27 cellular contexts compared by ENCODE assay signal in the genomic region with DNA sequence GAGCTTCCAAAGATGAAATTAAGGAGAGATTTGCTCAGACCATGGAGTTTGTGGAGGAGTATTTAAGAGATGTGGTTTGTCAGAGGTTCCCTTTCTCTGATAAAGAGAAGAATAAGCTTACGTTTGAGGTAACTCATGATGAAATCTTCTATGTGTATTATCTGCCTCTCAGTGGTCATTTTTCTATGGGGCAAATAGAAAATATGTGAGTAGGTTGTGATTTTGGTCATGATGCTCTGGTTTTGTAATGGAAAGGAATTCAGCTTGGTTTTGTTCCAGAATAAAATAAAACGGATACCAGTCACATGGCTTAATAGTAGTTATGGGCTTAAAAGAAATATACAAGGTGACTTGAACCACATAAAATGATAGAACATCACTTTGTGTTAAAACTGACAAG.
A peak's percentile ranks its signal among the peaks of the same experiment; 100 is the strongest.
DNase-seq lines count a peak whose midpoint lies in the region; ATAC-seq, FAIRE-seq and TF ChIP-seq lines count a peak whose summit lies in the region.
"Had no signal": no experiment of that assay in that cellular context is flagged by ENCODE, and none has a peak within 500 bp of the region (broad histone marks: within the 10 kb centered on the region; RNA-seq: fewer than 3 reads in every experiment).

No MANE protein-coding gene starts in this region.

- TSS peak; percentile 18 for BruUV-seq in K562 (replicated peaks; lab: Mats Ljungman, UMichigan)

- no peaks in the 10 kb centered on the region for H3K9me1 ChIP-seq in K562 (ENCODE audit: control insufficient read depth, insufficient read depth, low read length)

- H2AFZ ChIP-seq in K562 (ENCODE audit: low read depth, low read length) = no peak overlapping the region

- DNase-seq in GM03348 (ENCODE audit: low spot score) (peak; percentile 69), K562 (ENCODE audit: extremely low read depth in 1 of 4, low spot score in 3 of 4) (no peak), fibroblast of the aortic adventitia (ENCODE audit: low read depth) (peak; percentile 75), stromal cell of bone marrow (ENCODE audit: low read depth) (peak; percentile 13), D721Med (ENCODE audit: insufficient read length, low spot score) (no peak), type B pancreatic cell (ENCODE audit: extremely low spot score, unreplicated experiment) (no peak), SIG-M5 treated with dmso at 0.1 percent for 504 hours (lab: John Stamatoyannopoulos, UW; ENCODE audit: unreplicated experiment) (no peak)
- DNase-seq: activated CD4-positive, alpha-beta T cell treated with anti-CD3 and anti-CD28 coated beads for 1 hour; activated naive CD4-positive, alpha-beta T cell treated with anti-CD3 and anti-CD28 coated beads for 36 hours; activated T-cell treated with anti-CD3 and anti-CD28 coated beads, Interleukin-2, amount 50 U/mL, for 4 hours; anterior cingulate cortex; C1 segment of cervical spinal cord; Calu3; effector memory CD8-positive, alpha-beta T cell; GOT3; heart left ventricle; left lung; midbrain; NCI-H1105; NCI-H2081 treated with DMSO at 0.1 percent for 48 hours; NCI-H510A; NK-92 treated with Interleukin-12 subunit alpha and Interleukin-12 subunit beta, amount 100 ng/mL, for 24 hours; SHP77 treated with DMSO at 0.1 percent for 48 hours; stimulated activated CD4-positive, alpha-beta T cell treated with anti-CD3 and anti-CD28 coated beads, Interleukin-2, amount 100 ng/mL, for 48 hours; stimulated activated naive CD4-positive, alpha-beta T cell had no signal

- CTCF ChIA-PET in K562 (lab: Yijun Ruan, JAX; ENCODE audit: low intra/inter-chr PET ratio) = interaction anchor here (0.7 kb wide), 1 partner anchor 37 kb away, joined by 3 read pairs; no protein-coding TSS in a partner anchor

- no peaks in the 10 kb centered on the region for H4K20me1 ChIP-seq in K562 (replicated peaks; ENCODE audit: control insufficient read depth, insufficient read depth, low read length)

- H3K4me1 Mint-ChIP-seq in type B pancreatic cell (ENCODE audit: unreplicated experiment) = no peaks in the 10 kb centered on the region

- H3K27me3 ChIP-seq in K562 (ENCODE audit: control insufficient read depth in 2 of 2, insufficient read depth in 2 of 2, low read length in 2 of 2) = no peaks in the 10 kb centered on the region
- H3K27me3 ChIP-seq: heart left ventricle, left lung had no signal

- intact Hi-C loops in K562 (cut with micrococcal nuclease) = no loop called here

- FAIRE-seq in K562 (lab: Jason Lieb, UNC) = no peak
- no peak for FAIRE-seq in D721Med (lab: Jason Lieb, UNC)
- FAIRE-seq: TTC549 had no signal

- H3K4me3 ChIP-seq in K562 (no peak overlapping the region), fibroblast of the aortic adventitia (ENCODE audit: low read depth, low read length) (no peak overlapping the region)
- H3K4me3 ChIP-seq: heart left ventricle, left lung had no signal

- TF ChIP-seq POLR2A in K562 (conservative IDR thresholded peaks at IDR 0.05) = no peak

- no peak overlapping the region for H3K9ac ChIP-seq in K562 (ENCODE audit: insufficient read depth in 1 of 2, low read depth in 2 of 2, low read length in 2 of 2)

- TF ChIP-seq EP300 in K562 (IDR thresholded peaks at IDR 0.05; ENCODE audit: low read length) = no peak

- POLR2A ChIA-PET in K562 (lab: Yijun Ruan, JAX) = interaction anchor here (1.2 to 1.4 kb wide), 3 partner anchors 9 to 323 kb away, joined by 3 to 4 read pairs (median 3); no protein-coding TSS in a partner anchor

- no peaks in the 10 kb centered on the region for H3K9me3 Mint-ChIP-seq in type B pancreatic cell
- H3K9me3 Mint-ChIP-seq: activated naive CD4-positive, alpha-beta T cell treated with anti-CD3 and anti-CD28 coated beads for 36 hours; activated T-cell treated with anti-CD3 and anti-CD28 coated beads, Interleukin-2, amount 50 U/mL, for 4 hours; effector memory CD8-positive, alpha-beta T cell had no signal

- no peak overlapping the region for H3K4me3 Mint-ChIP-seq in type B pancreatic cell
- H3K4me3 Mint-ChIP-seq: activated naive CD4-positive, alpha-beta T cell treated with anti-CD3 and anti-CD28 coated beads for 36 hours; activated T-cell treated with anti-CD3 and anti-CD28 coated beads, Interleukin-2, amount 50 U/mL, for 4 hours; effector memory CD8-positive, alpha-beta T cell had no signal

- no peaks in the 10 kb centered on the region for H3K4me1 ChIP-seq in K562 (replicated peaks in 1 of 2; ENCODE audit: control insufficient read depth in 2 of 2, insufficient read depth in 2 of 2, low read length in 2 of 2)
- H3K4me1 ChIP-seq: left lung had no signal

- H3K36me3 ChIP-seq in K562 (ENCODE audit: control insufficient read depth, insufficient read depth, low read length) = peaks cover 18% of the 10 kb centered on the region; the same call in 2 of the 3 replicates

- no peak for TF ChIP-seq CTCF in K562 (IDR thresholded peaks at IDR 0.05 in 2 of 3, conservative IDR thresholded peaks at IDR 0.05 in 1 of 3; ENCODE audit: insufficient read depth in 2 of 3, low read depth in 1 of 3, low read length in 3 of 3)
- TF ChIP-seq CTCF in fibroblast of the aortic adventitia (IDR thresholded peaks at IDR 0.05; ENCODE audit: insufficient read depth, low read length) = no peak
- no peak for TF ChIP-seq CTCF in D721Med (IDR thresholded peaks at IDR 0.05; ENCODE audit: insufficient read depth, missing control alignments)
- no peak for TF ChIP-seq CTCF in type B pancreatic cell (conservative IDR thresholded peaks at IDR 0.05)

- H3K4me2 ChIP-seq in K562 (ENCODE audit: insufficient read depth, low read length) = no peak overlapping the region

- TF ChIP-seq RAD21 in K562 (CRISPR knock-in tag; conservative IDR thresholded peaks at IDR 0.05 in 1 of 2, IDR thresholded peaks at IDR 0.05 in 1 of 2) = no peak

- no peak for ATAC-seq in K562
- ATAC-seq: activated T-cell treated with anti-CD3 and anti-CD28 coated beads, Interleukin-2, amount 50 U/mL, for 4 hours; effector memory CD8-positive, alpha-beta T cell; esophagus mucosa; heart left ventricle; left lung had no signal

- H3K79me2 ChIP-seq in K562 (ENCODE audit: control insufficient read depth, insufficient read depth, low read length) = no peaks in the 10 kb centered on the region

- H3K36me3 Mint-ChIP-seq in type B pancreatic cell = peaks cover 16% of the 10 kb centered on the region

- no peak overlapping the region for H3K27ac ChIP-seq in K562 (ENCODE audit: extremely low read depth, low read depth, low read length)
- H3K27ac ChIP-seq: heart left ventricle, left lung had no signal

- H3K27ac Mint-ChIP-seq in type B pancreatic cell = no peak overlapping the region
- H3K27ac Mint-ChIP-seq: activated naive CD4-positive, alpha-beta T cell treated with anti-CD3 and anti-CD28 coated beads for 36 hours; effector memory CD8-positive, alpha-beta T cell had no signal

- H3K27me3 Mint-ChIP-seq in type B pancreatic cell = no peaks in the 10 kb centered on the region
- H3K27me3 Mint-ChIP-seq: effector memory CD8-positive, alpha-beta T cell had no signal

- in situ Hi-C loops in K562 (cut with MboI) = no loop called here

- no peaks in the 10 kb centered on the region for H3K9me3 ChIP-seq in K562 (replicated peaks; ENCODE audit: control insufficient read depth, insufficient read depth, low read depth, low read length)
- H3K9me3 ChIP-seq: heart left ventricle, left lung had no signal

- WGBS in K562 (ENCODE audit: insufficient coverage, low coverage, missing lambda C conversion rate) = 49% methylated on average over 2 of the region's 2 CpGs

TF ChIP-seq in K562, 482 proteins besides CTCF, POLR2A, EP300 and RAD21 (continues in another document):
- TF ChIP-seq ZBTB8A (IDR thresholded peaks at IDR 0.05; ENCODE audit: partially characterized antibody) (no peak), XRCC4 (IDR thresholded peaks at IDR 0.05; ENCODE audit: extremely low read depth, insufficient read depth, insufficient read length) (no peak), PHB (CRISPR knock-in tag; IDR thresholded peaks at IDR 0.05) (no peak), BMI1 (IDR thresholded peaks at IDR 0.05; ENCODE audit: low read length) (no peak)
- TF ChIP-seq, protein P1, sequence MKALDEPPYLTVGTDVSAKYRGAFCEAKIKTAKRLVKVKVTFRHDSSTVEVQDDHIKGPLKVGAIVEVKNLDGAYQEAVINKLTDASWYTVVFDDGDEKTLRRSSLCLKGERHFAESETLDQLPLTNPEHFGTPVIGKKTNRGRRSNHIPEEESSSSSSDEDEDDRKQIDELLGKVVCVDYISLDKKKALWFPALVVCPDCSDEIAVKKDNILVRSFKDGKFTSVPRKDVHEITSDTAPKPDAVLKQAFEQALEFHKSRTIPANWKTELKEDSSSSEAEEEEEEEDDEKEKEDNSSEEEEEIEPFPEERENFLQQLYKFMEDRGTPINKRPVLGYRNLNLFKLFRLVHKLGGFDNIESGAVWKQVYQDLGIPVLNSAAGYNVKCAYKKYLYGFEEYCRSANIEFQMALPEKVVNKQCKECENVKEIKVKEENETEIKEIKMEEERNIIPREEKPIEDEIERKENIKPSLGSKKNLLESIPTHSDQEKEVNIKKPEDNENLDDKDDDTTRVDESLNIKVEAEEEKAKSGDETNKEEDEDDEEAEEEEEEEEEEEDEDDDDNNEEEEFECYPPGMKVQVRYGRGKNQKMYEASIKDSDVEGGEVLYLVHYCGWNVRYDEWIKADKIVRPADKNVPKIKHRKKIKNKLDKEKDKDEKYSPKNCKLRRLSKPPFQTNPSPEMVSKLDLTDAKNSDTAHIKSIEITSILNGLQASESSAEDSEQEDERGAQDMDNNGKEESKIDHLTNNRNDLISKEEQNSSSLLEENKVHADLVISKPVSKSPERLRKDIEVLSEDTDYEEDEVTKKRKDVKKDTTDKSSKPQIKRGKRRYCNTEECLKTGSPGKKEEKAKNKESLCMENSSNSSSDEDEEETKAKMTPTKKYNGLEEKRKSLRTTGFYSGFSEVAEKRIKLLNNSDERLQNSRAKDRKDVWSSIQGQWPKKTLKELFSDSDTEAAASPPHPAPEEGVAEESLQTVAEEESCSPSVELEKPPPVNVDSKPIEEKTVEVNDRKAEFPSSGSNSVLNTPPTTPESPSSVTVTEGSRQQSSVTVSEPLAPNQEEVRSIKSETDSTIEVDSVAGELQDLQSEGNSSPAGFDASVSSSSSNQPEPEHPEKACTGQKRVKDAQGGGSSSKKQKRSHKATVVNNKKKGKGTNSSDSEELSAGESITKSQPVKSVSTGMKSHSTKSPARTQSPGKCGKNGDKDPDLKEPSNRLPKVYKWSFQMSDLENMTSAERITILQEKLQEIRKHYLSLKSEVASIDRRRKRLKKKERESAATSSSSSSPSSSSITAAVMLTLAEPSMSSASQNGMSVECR (CRISPR knock-in tag; IDR thresholded peaks at IDR 0.05) = no peak
- TF ChIP-seq, protein P2, sequence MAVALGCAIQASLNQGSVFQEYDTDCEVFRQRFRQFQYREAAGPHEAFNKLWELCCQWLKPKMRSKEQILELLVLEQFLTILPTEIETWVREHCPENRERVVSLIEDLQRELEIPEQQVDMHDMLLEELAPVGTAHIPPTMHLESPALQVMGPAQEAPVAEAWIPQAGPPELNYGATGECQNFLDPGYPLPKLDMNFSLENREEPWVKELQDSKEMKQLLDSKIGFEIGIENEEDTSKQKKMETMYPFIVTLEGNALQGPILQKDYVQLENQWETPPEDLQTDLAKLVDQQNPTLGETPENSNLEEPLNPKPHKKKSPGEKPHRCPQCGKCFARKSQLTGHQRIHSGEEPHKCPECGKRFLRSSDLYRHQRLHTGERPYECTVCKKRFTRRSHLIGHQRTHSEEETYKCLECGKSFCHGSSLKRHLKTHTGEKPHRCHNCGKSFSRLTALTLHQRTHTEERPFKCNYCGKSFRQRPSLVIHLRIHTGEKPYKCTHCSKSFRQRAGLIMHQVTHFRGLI (CRISPR knock-in tag; IDR thresholded peaks at IDR 0.05) = no peak

Comparison
In these comparisons a context has a peak if more than half of its experiments do, and no peak if none do; other contexts are left out.
1. DNase-seq: peak in GM03348 (single experiment), fibroblast of the aortic adventitia (single experiment) and stromal cell of bone marrow (single experiment); none in K562 (0 of 4), D721Med (single experiment), type B pancreatic cell (single experiment) and SIG-M5 treated with dmso at 0.1 percent for 504 hours (single experiment).